Comparison of ENCODE assay signal across 1 cellular context in the genomic region with DNA sequence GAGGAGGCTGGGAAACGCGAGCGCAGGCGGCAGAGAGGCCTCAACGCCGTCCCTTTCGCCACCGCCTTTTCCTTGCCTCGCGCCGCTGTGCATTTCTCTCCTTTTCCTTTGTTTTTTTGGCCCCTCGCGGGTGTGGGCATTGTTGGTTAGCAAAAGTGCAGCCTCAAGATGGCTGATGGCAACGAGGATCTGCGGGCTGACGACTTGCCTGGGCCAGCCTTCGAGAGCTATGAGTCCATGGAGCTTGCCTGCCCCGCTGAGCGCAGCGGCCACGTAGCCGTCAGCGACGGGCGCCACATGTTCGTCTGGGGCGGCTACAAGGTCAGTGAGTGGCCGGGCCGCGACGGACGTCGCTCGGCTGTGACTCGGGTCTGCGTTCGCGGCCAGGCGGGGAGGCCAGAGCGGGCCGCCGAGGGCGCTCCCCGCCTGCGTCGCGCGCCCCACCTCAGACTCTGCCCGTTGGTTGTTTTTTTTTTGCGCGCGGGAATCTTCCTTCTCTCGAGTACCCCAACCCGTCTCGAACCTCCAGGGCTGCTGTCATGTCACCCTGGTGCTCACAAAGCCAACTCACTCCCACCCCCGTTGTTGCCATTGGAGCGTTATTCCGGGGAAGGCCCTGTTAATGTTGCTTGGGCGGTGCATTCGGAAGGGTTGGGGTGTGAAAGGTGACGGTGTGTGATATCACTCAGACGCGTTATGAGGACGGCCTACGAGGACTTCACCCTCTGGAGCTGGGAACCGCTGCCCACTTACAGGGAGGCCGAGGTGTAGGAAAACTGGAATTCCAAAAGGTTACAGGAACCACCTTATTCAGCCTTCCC.
TF ChIP-seq lines count a peak whose summit lies in the region.

No MANE protein-coding gene starts in this region.

TF ChIP-seq in K562, 482 proteins besides CTCF, POLR2A, EP300 and RAD21 (continued from another document and continues in another):
- TF ChIP-seq, protein P1, sequence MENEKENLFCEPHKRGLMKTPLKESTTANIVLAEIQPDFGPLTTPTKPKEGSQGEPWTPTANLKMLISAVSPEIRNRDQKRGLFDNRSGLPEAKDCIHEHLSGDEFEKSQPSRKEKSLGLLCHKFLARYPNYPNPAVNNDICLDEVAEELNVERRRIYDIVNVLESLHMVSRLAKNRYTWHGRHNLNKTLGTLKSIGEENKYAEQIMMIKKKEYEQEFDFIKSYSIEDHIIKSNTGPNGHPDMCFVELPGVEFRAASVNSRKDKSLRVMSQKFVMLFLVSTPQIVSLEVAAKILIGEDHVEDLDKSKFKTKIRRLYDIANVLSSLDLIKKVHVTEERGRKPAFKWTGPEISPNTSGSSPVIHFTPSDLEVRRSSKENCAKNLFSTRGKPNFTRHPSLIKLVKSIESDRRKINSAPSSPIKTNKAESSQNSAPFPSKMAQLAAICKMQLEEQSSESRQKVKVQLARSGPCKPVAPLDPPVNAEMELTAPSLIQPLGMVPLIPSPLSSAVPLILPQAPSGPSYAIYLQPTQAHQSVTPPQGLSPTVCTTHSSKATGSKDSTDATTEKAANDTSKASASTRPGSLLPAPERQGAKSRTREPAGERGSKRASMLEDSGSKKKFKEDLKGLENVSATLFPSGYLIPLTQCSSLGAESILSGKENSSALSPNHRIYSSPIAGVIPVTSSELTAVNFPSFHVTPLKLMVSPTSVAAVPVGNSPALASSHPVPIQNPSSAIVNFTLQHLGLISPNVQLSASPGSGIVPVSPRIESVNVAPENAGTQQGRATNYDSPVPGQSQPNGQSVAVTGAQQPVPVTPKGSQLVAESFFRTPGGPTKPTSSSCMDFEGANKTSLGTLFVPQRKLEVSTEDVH (IDR thresholded peaks at IDR 0.05; ENCODE audit: low read depth, partially characterized antibody): no peak
- TF ChIP-seq NFE2 (IDR thresholded peaks at IDR 0.05; ENCODE audit: low read depth): 0 out of 2 replicates have a peak, but pooled peaks have one; percentile 2
- TF ChIP-seq, protein P2, sequence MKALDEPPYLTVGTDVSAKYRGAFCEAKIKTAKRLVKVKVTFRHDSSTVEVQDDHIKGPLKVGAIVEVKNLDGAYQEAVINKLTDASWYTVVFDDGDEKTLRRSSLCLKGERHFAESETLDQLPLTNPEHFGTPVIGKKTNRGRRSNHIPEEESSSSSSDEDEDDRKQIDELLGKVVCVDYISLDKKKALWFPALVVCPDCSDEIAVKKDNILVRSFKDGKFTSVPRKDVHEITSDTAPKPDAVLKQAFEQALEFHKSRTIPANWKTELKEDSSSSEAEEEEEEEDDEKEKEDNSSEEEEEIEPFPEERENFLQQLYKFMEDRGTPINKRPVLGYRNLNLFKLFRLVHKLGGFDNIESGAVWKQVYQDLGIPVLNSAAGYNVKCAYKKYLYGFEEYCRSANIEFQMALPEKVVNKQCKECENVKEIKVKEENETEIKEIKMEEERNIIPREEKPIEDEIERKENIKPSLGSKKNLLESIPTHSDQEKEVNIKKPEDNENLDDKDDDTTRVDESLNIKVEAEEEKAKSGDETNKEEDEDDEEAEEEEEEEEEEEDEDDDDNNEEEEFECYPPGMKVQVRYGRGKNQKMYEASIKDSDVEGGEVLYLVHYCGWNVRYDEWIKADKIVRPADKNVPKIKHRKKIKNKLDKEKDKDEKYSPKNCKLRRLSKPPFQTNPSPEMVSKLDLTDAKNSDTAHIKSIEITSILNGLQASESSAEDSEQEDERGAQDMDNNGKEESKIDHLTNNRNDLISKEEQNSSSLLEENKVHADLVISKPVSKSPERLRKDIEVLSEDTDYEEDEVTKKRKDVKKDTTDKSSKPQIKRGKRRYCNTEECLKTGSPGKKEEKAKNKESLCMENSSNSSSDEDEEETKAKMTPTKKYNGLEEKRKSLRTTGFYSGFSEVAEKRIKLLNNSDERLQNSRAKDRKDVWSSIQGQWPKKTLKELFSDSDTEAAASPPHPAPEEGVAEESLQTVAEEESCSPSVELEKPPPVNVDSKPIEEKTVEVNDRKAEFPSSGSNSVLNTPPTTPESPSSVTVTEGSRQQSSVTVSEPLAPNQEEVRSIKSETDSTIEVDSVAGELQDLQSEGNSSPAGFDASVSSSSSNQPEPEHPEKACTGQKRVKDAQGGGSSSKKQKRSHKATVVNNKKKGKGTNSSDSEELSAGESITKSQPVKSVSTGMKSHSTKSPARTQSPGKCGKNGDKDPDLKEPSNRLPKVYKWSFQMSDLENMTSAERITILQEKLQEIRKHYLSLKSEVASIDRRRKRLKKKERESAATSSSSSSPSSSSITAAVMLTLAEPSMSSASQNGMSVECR (CRISPR knock-in tag; IDR thresholded peaks at IDR 0.05): peak; percentile 86
- TF ChIP-seq, protein P3, sequence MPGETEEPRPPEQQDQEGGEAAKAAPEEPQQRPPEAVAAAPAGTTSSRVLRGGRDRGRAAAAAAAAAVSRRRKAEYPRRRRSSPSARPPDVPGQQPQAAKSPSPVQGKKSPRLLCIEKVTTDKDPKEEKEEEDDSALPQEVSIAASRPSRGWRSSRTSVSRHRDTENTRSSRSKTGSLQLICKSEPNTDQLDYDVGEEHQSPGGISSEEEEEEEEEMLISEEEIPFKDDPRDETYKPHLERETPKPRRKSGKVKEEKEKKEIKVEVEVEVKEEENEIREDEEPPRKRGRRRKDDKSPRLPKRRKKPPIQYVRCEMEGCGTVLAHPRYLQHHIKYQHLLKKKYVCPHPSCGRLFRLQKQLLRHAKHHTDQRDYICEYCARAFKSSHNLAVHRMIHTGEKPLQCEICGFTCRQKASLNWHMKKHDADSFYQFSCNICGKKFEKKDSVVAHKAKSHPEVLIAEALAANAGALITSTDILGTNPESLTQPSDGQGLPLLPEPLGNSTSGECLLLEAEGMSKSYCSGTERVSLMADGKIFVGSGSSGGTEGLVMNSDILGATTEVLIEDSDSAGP (CRISPR knock-in tag; IDR thresholded peaks at IDR 0.05): no peak
- TF ChIP-seq, protein P4, sequence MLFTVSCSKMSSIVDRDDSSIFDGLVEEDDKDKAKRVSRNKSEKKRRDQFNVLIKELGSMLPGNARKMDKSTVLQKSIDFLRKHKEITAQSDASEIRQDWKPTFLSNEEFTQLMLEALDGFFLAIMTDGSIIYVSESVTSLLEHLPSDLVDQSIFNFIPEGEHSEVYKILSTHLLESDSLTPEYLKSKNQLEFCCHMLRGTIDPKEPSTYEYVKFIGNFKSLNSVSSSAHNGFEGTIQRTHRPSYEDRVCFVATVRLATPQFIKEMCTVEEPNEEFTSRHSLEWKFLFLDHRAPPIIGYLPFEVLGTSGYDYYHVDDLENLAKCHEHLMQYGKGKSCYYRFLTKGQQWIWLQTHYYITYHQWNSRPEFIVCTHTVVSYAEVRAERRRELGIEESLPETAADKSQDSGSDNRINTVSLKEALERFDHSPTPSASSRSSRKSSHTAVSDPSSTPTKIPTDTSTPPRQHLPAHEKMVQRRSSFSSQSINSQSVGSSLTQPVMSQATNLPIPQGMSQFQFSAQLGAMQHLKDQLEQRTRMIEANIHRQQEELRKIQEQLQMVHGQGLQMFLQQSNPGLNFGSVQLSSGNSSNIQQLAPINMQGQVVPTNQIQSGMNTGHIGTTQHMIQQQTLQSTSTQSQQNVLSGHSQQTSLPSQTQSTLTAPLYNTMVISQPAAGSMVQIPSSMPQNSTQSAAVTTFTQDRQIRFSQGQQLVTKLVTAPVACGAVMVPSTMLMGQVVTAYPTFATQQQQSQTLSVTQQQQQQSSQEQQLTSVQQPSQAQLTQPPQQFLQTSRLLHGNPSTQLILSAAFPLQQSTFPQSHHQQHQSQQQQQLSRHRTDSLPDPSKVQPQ (CRISPR knock-in tag; IDR thresholded peaks at IDR 0.05; ENCODE audit: borderline replicate concordance): no peak
- TF ChIP-seq U2AF1 (optimal IDR thresholded peaks at IDR 0.05; ENCODE audit: low read depth, low read length): peak; percentile 35
- TF ChIP-seq ELF4 (CRISPR knock-in tag; IDR thresholded peaks at IDR 0.05): no peak
- TF ChIP-seq ZNF184 (CRISPR knock-in tag; IDR thresholded peaks at IDR 0.05): no peak
- TF ChIP-seq, protein P5, sequence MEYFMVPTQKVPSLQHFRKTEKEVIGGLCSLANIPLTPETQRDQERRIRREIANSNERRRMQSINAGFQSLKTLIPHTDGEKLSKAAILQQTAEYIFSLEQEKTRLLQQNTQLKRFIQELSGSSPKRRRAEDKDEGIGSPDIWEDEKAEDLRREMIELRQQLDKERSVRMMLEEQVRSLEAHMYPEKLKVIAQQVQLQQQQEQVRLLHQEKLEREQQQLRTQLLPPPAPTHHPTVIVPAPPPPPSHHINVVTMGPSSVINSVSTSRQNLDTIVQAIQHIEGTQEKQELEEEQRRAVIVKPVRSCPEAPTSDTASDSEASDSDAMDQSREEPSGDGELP (CRISPR knock-in tag; IDR thresholded peaks at IDR 0.05; ENCODE audit: borderline replicate concordance): peak; percentile 50
- no peak for TF ChIP-seq FOXM1 (IDR thresholded peaks at IDR 0.05; ENCODE audit: low read depth)
- 0 out of 2 replicates have a peak, but pooled peaks have one; percentile 33 for TF ChIP-seq FOXM1 (CRISPR knock-in tag; IDR thresholded peaks at IDR 0.05; ENCODE audit: low read depth)
- no peak for TF ChIP-seq NCOA1 (IDR thresholded peaks at IDR 0.05; ENCODE audit: low read depth)
- TF ChIP-seq SMARCC2 (IDR thresholded peaks at IDR 0.05; ENCODE audit: low read depth): no peak
- no peak for TF ChIP-seq ZNF431 (CRISPR knock-in tag; IDR thresholded peaks at IDR 0.05)
- TF ChIP-seq SAP30 (IDR thresholded peaks at IDR 0.05; ENCODE audit: borderline replicate concordance, insufficient read depth, low read depth, low read length, poor library complexity, severe bottlenecking): peak; percentile 35
- TF ChIP-seq, protein P6, sequence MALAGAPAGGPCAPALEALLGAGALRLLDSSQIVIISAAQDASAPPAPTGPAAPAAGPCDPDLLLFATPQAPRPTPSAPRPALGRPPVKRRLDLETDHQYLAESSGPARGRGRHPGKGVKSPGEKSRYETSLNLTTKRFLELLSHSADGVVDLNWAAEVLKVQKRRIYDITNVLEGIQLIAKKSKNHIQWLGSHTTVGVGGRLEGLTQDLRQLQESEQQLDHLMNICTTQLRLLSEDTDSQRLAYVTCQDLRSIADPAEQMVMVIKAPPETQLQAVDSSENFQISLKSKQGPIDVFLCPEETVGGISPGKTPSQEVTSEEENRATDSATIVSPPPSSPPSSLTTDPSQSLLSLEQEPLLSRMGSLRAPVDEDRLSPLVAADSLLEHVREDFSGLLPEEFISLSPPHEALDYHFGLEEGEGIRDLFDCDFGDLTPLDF (CRISPR knock-in tag; IDR thresholded peaks at IDR 0.05): peak; percentile 38; the same call in 1 of the 2 replicates
- TF ChIP-seq, protein P7, sequence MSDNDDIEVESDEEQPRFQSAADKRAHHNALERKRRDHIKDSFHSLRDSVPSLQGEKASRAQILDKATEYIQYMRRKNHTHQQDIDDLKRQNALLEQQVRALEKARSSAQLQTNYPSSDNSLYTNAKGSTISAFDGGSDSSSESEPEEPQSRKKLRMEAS (CRISPR knock-in tag; IDR thresholded peaks at IDR 0.05): peak; percentile 86
- TF ChIP-seq ZC3H11A (IDR thresholded peaks at IDR 0.05; ENCODE audit: low read depth, low read length): no peak
- no peak for TF ChIP-seq MECOM (CRISPR knock-in tag; IDR thresholded peaks at IDR 0.05)
- TF ChIP-seq NR2C2 (CRISPR knock-in tag; IDR thresholded peaks at IDR 0.05): no peak
- TF ChIP-seq NR2C2 (tag; IDR thresholded peaks at IDR 0.05): peak; percentile 46; the same call in 1 of the 2 replicates
- TF ChIP-seq NR1H2 (CRISPR knock-in tag; IDR thresholded peaks at IDR 0.05): 0 out of 2 replicates have a peak, but pooled peaks have one; percentile 66
- TF ChIP-seq, protein P8, sequence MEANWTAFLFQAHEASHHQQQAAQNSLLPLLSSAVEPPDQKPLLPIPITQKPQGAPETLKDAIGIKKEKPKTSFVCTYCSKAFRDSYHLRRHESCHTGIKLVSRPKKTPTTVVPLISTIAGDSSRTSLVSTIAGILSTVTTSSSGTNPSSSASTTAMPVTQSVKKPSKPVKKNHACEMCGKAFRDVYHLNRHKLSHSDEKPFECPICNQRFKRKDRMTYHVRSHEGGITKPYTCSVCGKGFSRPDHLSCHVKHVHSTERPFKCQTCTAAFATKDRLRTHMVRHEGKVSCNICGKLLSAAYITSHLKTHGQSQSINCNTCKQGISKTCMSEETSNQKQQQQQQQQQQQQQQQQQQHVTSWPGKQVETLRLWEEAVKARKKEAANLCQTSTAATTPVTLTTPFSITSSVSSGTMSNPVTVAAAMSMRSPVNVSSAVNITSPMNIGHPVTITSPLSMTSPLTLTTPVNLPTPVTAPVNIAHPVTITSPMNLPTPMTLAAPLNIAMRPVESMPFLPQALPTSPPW (CRISPR knock-in tag; IDR thresholded peaks at IDR 0.05): no peak
- no peak for TF ChIP-seq SRSF3 (IDR thresholded peaks at IDR 0.05; ENCODE audit: insufficient read depth, low read length)
- TF ChIP-seq WHSC1 (IDR thresholded peaks at IDR 0.05; ENCODE audit: low read length): no peak
- TF ChIP-seq, protein P9, sequence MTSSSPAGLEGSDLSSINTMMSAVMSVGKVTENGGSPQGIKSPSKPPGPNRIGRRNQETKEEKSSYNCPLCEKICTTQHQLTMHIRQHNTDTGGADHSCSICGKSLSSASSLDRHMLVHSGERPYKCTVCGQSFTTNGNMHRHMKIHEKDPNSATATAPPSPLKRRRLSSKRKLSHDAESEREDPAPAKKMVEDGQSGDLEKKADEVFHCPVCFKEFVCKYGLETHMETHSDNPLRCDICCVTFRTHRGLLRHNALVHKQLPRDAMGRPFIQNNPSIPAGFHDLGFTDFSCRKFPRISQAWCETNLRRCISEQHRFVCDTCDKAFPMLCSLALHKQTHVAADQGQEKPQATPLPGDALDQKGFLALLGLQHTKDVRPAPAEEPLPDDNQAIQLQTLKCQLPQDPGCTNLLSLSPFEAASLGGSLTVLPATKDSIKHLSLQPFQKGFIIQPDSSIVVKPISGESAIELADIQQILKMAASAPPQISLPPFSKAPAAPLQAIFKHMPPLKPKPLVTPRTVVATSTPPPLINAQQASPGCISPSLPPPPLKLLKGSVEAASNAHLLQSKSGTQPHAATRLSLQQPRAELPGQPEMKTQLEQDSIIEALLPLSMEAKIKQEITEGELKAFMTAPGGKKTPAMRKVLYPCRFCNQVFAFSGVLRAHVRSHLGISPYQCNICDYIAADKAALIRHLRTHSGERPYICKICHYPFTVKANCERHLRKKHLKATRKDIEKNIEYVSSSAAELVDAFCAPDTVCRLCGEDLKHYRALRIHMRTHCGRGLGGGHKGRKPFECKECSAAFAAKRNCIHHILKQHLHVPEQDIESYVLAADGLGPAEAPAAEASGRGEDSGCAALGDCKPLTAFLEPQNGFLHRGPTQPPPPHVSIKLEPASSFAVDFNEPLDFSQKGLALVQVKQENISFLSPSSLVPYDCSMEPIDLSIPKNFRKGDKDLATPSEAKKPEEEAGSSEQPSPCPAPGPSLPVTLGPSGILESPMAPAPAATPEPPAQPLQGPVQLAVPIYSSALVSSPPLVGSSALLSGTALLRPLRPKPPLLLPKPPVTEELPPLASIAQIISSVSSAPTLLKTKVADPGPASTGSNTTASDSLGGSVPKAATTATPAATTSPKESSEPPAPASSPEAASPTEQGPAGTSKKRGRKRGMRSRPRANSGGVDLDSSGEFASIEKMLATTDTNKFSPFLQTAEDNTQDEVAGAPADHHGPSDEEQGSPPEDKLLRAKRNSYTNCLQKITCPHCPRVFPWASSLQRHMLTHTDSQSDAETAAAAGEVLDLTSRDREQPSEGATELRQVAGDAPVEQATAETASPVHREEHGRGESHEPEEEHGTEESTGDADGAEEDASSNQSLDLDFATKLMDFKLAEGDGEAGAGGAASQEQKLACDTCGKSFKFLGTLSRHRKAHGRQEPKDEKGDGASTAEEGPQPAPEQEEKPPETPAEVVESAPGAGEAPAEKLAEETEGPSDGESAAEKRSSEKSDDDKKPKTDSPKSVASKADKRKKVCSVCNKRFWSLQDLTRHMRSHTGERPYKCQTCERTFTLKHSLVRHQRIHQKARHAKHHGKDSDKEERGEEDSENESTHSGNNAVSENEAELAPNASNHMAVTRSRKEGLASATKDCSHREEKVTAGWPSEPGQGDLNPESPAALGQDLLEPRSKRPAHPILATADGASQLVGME (CRISPR knock-in tag; IDR thresholded peaks at IDR 0.05): no peak
- TF ChIP-seq KHSRP (IDR thresholded peaks at IDR 0.05): peak; percentile 22; the same call in 1 of the 2 replicates
- TF ChIP-seq TAF1 (IDR thresholded peaks at IDR 0.05; ENCODE audit: control insufficient read depth, extremely low read depth, insufficient read depth, low read length, severe bottlenecking): peak; percentile 25
- 0 out of 4 replicates have a peak, but pooled peaks have one; percentile 20 to 37 for TF ChIP-seq NRF1 (conservative IDR thresholded peaks at IDR 0.05 in 1 of 2, IDR thresholded peaks at IDR 0.05 in 1 of 2)
- TF ChIP-seq ZNF175 (CRISPR knock-in tag; IDR thresholded peaks at IDR 0.05; ENCODE audit: low read depth): peak; percentile 19; the same call in 1 of the 2 replicates
